ENCODE assay signal across 9 cellular contexts in the genomic region with DNA sequence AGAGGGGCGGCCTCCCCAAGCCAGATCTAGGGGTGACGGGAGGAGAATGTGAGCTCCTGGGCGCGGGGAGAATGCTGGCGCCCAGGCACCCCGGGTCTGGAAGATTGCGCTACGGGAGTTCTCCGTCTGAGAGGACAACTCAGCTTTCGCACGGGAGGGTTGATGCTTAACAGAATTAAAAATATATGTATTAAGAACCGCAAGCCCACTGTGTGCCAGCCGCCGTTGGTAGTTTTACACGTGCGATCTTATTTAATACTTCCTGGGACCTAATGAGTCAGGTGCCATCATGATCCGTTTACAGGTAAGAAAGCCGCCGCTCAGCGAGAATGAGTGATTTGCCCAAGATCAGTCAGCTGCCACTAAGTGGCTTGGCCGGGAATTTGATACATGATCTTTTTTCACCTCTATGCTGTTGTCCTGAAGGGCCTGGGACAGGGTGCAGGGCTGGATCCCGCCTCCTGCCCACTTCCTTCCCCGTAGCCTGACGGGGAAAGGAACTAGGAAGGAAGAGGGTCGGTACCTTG. TPM values are rescaled to one million over a fixed set of nuclear protein-coding genes. Genes with fewer than 3 reads are reported as not detected.
DNase-seq lines count a peak whose midpoint lies in the region; ATAC-seq and TF ChIP-seq lines count a peak whose summit lies in the region.
"Had no signal": no experiment of that assay in that cellular context is flagged by ENCODE, and none has a peak within 500 bp of the region (broad histone marks: within the 10 kb centered on the region; RNA-seq: fewer than 3 reads in every experiment).

No MANE protein-coding gene starts in this region.

- no peaks in the 10 kb centered on the region for H3K36me3 Mint-ChIP-seq in IgD-negative memory B cell
- H3K36me3 Mint-ChIP-seq in neural crest cell (ENCODE audit: low read depth): no peaks in the 10 kb centered on the region

- no peak for TF ChIP-seq CTCF in epithelial cell of proximal tubule (conservative IDR thresholded peaks at IDR 0.05; ENCODE audit: low read depth, low read length)
- no peak for TF ChIP-seq CTCF in neural crest cell (conservative IDR thresholded peaks at IDR 0.05)

- H3K27ac ChIP-seq in BLaER1 treated with 17β-estradiol and CSF1 and Interleukin-3, amounts not matched to agents 10 nM and 100 nM: no peak overlapping the region

- peaks cover 0 to 10% (median 6%) of the 10 kb centered on the region in 3 donors for H3K4me1 Mint-ChIP-seq in IgD-negative memory B cell
- H3K4me1 Mint-ChIP-seq in neural crest cell: peaks cover 10% of the 10 kb centered on the region

- H3K9me3 Mint-ChIP-seq in IgD-negative memory B cell (peaks cover 0 to 2% (median 0%) of the 10 kb centered on the region in 3 donors), neural crest cell (no peaks in the 10 kb centered on the region)

- no peaks in the 10 kb centered on the region for H3K36me3 ChIP-seq in BLaER1 treated with 17β-estradiol and CSF1 and Interleukin-3, amounts not matched to agents 10 nM and 100 nM

- peak overlapping the region in 6 of 11 experiments; percentile 11 to 63 (median 42); a peak in 7 of 22 replicates for H3K9ac ChIP-seq in BLaER1 treated with 17β-estradiol and CSF1 and Interleukin-3, amounts not matched to agents 10 nM and 100 nM

- peaks cover 0 to 19% (median 11%) of the 10 kb centered on the region in 11 experiments; a peak in 7 of 22 replicates for H4K20me1 ChIP-seq in BLaER1 treated with 17β-estradiol and CSF1 and Interleukin-3, amounts not matched to agents 10 nM and 100 nM

- peak overlapping the region; percentile 89 to 100 (median 96) for H3K4me2 ChIP-seq in BLaER1 treated with 17β-estradiol and CSF1 and Interleukin-3, amounts not matched to agents 10 nM and 100 nM

- H3K27ac Mint-ChIP-seq in IgD-negative memory B cell: no peak overlapping the region
- H3K27ac Mint-ChIP-seq in neural crest cell (ENCODE audit: unreplicated experiment): no peak overlapping the region

- H3K27me3 ChIP-seq in BLaER1 treated with 17β-estradiol and CSF1 and Interleukin-3, amounts not matched to agents 10 nM and 100 nM: peaks cover 44 to 61% (median 55%) of the 10 kb centered on the region in 11 experiments

- no peak for DNase-seq in epithelial cell of proximal tubule (ENCODE audit: low read depth)
- DNase-seq in neural crest cell (ENCODE audit: low read depth, low spot score): no peak
- no peak for DNase-seq in RKO (ENCODE audit: low spot score)
- DNase-seq: activated gamma-delta T cell treated with Interleukin-2 at 50 U/mL for 16 hours had no signal

- H3K4me1 ChIP-seq in BLaER1 treated with 17β-estradiol and CSF1 and Interleukin-3, amounts not matched to agents 10 nM and 100 nM: peaks cover 12 to 21% (median 19%) of the 10 kb centered on the region in 10 experiments

- H3K27me3 Mint-ChIP-seq in IgD-negative memory B cell: peaks cover 47% of the 10 kb centered on the region
- H3K27me3 Mint-ChIP-seq in neural crest cell (ENCODE audit: low read depth): peaks cover 69% of the 10 kb centered on the region

- peaks cover 0 to 6% (median 0%) of the 10 kb centered on the region in 11 experiments; a peak in 6 of 22 replicates for H3K9me3 ChIP-seq in BLaER1 treated with 17β-estradiol and CSF1 and Interleukin-3, amounts not matched to agents 10 nM and 100 nM (replicated peaks in 1 of 11)

- H3K4me3 Mint-ChIP-seq in IgD-negative memory B cell: peak overlapping the region in 3 of 4 donors; percentile 16 to 75 (median 50)
- peak overlapping the region; percentile 82 for H3K4me3 Mint-ChIP-seq in neural crest cell

- peak overlapping the region; percentile 53 to 77 (median 65) for H3K4me3 ChIP-seq in BLaER1 treated with 17β-estradiol and CSF1 and Interleukin-3, amounts not matched to agents 10 nM and 100 nM
- peak overlapping the region; percentile 52 for H3K4me3 ChIP-seq in epithelial cell of proximal tubule (ENCODE audit: low read depth, low read length)

- no peak for ATAC-seq in GM21529 (IDR thresholded peaks at IDR 0.05; ENCODE audit: unreplicated experiment)
- ATAC-seq in GM18517 (IDR thresholded peaks at IDR 0.05; ENCODE audit: unreplicated experiment): no peak
- no peak for ATAC-seq in GM21360 (IDR thresholded peaks at IDR 0.05; ENCODE audit: unreplicated experiment)

RNA-seq across cellular contexts. Expression of gene VAT1L, which starts 0.8 kb away (rescaled TPM):
- not detected for polyA plus RNA-seq in IgD-negative memory B cell
- total RNA-seq in epithelial cell of proximal tubule (0.29 and 0.92 TPM in 2 replicates), neural crest cell (4.8 and 5.2 TPM in 2 replicates)
